ENCODE assay signal across 8 cellular contexts in the genomic region with DNA sequence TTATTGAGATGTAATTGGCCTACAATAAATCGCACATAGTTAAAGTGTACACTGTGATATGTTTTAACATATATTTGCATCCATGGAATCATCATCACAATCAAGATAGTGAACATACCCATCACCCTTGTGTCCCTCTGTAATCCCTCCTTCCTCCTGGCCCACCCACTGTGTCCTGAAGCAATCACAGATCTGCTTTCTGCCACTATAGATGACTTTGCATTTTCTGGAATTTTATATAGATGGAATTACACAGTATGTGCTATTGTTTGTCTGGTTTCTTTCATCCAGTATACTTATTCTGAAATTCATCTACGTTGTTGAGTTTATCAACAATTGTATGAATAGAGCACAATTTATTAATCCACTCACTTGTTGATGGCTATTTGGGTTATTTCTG.
"Had no signal": no experiment of that assay in that cellular context is flagged by ENCODE, and none has a peak within 500 bp of the region (broad histone marks: within the 10 kb centered on the region; RNA-seq: fewer than 3 reads in every experiment).

No MANE protein-coding gene starts in this region.

- FAIRE-seq: G401.6, GM12878, GM12891, GM12892, GM18507, GM19239 had no signal

- DNase-seq: GDM1, GF-D8 had no signal

- ATAC-seq: GM12878 had no signal

- H3K4me3 ChIP-seq: GM12878 had no signal
